In genomic region chr14:60349663-60350365, GRCh38 we compare ENCODE assay signal across 9 cellular contexts.
DNase-seq lines count a peak whose midpoint lies in the region; ATAC-seq and TF ChIP-seq lines count a peak whose summit lies in the region.
"Had no signal": no experiment of that assay in that cellular context is flagged by ENCODE, and none has a peak within 500 bp of the region (broad histone marks: within the 10 kb centered on the region; RNA-seq: fewer than 3 reads in every experiment).

No MANE protein-coding gene starts in this region.

- WGBS in IMR-90 (ENCODE audit: extremely low coverage in 2 of 2, insufficient read length in 1 of 2), 2 experiments: no CpG with 5 or more reads among the region's 8 CpGs

- in situ Hi-C loops in IMR-90 (cut with MboI; ENCODE audit: low sequenced_read_pairs): loop anchor here (5.0 to 25.0 kb wide), 3 partner anchors 217 to 935 kb away; partner anchors contain the start of gene TMEM30B

- CTCF ChIA-PET in Calu3 (lab: Charles Lee) (interaction anchor here (0.9 to 1.2 kb wide), 8 partner anchors 18 to 220 kb away, joined by 3 to 13 read pairs (median 4); no protein-coding TSS in a partner anchor), IMR-90 (lab: Yijun Ruan, JAX) (interaction anchor here (0.7 to 2.9 kb wide), 11 partner anchors 9 to 1552 kb away, joined by 3 to 15 read pairs (median 5); no protein-coding TSS in a partner anchor)

- DNase-seq in Calu3 (peak; percentile 31), IMR-90 (peak; percentile 56), OCI-M1 (lab: John Stamatoyannopoulos, UW) (peak; percentile 67), dermis microvascular lymphatic vessel endothelial cell (ENCODE audit: low read depth in 2 of 2) (peak; percentile 30 to 59), lung microvascular endothelial cell (ENCODE audit: low read depth in 2 of 2) (peak; percentile 56 to 72), vagina (ENCODE audit: extremely low spot score in 2 of 2) (no peak)
- DNase-seq in activated T-helper 2 cell treated with anti-CD3 and anti-CD28 coated beads, Interferon-gamma antibody, Interleukin-2, Interleukin-4, amounts not matched to agents 10 μg/mL and 5 μg/mL and 100 μg/mL, durations not matched to agents 14 hours and 24 hours and 36 hours (ENCODE audit: low spot score): no peak
- DNase-seq: activated B cell treated with CpG ODN at 0.5 μM for 24 hours had no signal

- no peak overlapping the region for H3K14ac ChIP-seq in IMR-90 (replicated peaks; ENCODE audit: low read depth, low read length)

- no peak overlapping the region for H2BK15ac ChIP-seq in IMR-90 (ENCODE audit: low read depth, low read length)

- no peak overlapping the region for H3K18ac ChIP-seq in IMR-90 (ENCODE audit: low read depth, low read length)

- no peak overlapping the region for H4K8ac ChIP-seq in IMR-90 (ENCODE audit: low read depth in 2 of 2, low read length in 2 of 2)

- H3K4me3 ChIP-seq in IMR-90 (ENCODE audit: insufficient read depth, low read depth, low read length) (no peak overlapping the region), vagina (no peak overlapping the region)

- no peak overlapping the region for H3K4me3 Mint-ChIP-seq in Calu3 (ENCODE audit: low read depth, unreplicated experiment)
- no peak overlapping the region for H3K4me3 Mint-ChIP-seq in activated T-helper 2 cell treated with anti-CD3 and anti-CD28 coated beads, Interferon-gamma antibody, Interleukin-2, Interleukin-4, amounts not matched to agents 10 μg/mL and 5 μg/mL and 100 μg/mL, durations not matched to agents 14 hours and 24 hours and 36 hours (ENCODE audit: low read depth)
- H3K4me3 Mint-ChIP-seq: activated B cell treated with CpG ODN at 0.5 μM for 24 hours had no signal

- H3K27me3 ChIP-seq in IMR-90 (ENCODE audit: control insufficient read depth, insufficient read depth, low read length): peaks cover 15% of the 10 kb centered on the region
- H3K27me3 ChIP-seq in vagina: no peaks in the 10 kb centered on the region

- no peak for TF ChIP-seq POLR2A in IMR-90 (IDR thresholded peaks at IDR 0.05; ENCODE audit: low read depth, low read length)
- no peak for TF ChIP-seq POLR2A in vagina (IDR thresholded peaks at IDR 0.05)

- H3K9me3 ChIP-seq in IMR-90 (ENCODE audit: control insufficient read depth, insufficient read depth, low read length) (no peaks in the 10 kb centered on the region), vagina (no peaks in the 10 kb centered on the region)

- BruUV-seq in Calu3 (replicated peaks; lab: Mats Ljungman, UMichigan) (no TSS peak), IMR-90 (replicated peaks; lab: Mats Ljungman, UMichigan) (no TSS peak)

- no peaks in the 10 kb centered on the region for H4K20me1 ChIP-seq in IMR-90 (ENCODE audit: insufficient read depth, low read length)

- intact Hi-C loops in Calu3 (cut with micrococcal nuclease; ENCODE audit: unreplicated experiment) (loop anchor here (1.0 to 10.0 kb wide), 3 partner anchors 138 to 905 kb away; no protein-coding TSS in a partner anchor), IMR-90 (cut with micrococcal nuclease) (loop anchor here (1.0 to 5.0 kb wide), 4 partner anchors 137 to 936 kb away; partner anchors contain the start of gene C14orf39), vagina (cut with DNase I) (loop anchor here (10.0 kb wide), 1 partner anchor 205 kb away; no protein-coding TSS in a partner anchor)
- intact Hi-C loops in activated T-helper 2 cell treated with anti-CD3 and anti-CD28 coated beads, Interferon-gamma antibody, Interleukin-2, Interleukin-4, amounts not matched to agents 10 μg/mL and 5 μg/mL and 100 μg/mL, durations not matched to agents 14 hours and 24 hours and 36 hours (cut with micrococcal nuclease): loop anchor here (2.0 to 5.0 kb wide), 2 partner anchors 209 to 902 kb away; no protein-coding TSS in a partner anchor

- H3K36me3 Mint-ChIP-seq in Calu3 (ENCODE audit: insufficient read depth, unreplicated experiment): no peaks in the 10 kb centered on the region
- no peaks in the 10 kb centered on the region for H3K36me3 Mint-ChIP-seq in activated T-helper 2 cell treated with anti-CD3 and anti-CD28 coated beads, Interferon-gamma antibody, Interleukin-2, Interleukin-4, amounts not matched to agents 10 μg/mL and 5 μg/mL and 100 μg/mL, durations not matched to agents 14 hours and 24 hours and 36 hours (ENCODE audit: low read depth)

- no peak overlapping the region for H2BK120ac ChIP-seq in IMR-90 (ENCODE audit: low read depth, low read length)

- no peak overlapping the region for H3K27ac Mint-ChIP-seq in Calu3 (ENCODE audit: unreplicated experiment)
- no peak overlapping the region for H3K27ac Mint-ChIP-seq in activated T-helper 2 cell treated with anti-CD3 and anti-CD28 coated beads, Interferon-gamma antibody, Interleukin-2, Interleukin-4, amounts not matched to agents 10 μg/mL and 5 μg/mL and 100 μg/mL, durations not matched to agents 14 hours and 24 hours and 36 hours
- H3K27ac Mint-ChIP-seq: activated B cell treated with CpG ODN at 0.5 μM for 24 hours had no signal

- no peak overlapping the region for H2BK20ac ChIP-seq in IMR-90 (ENCODE audit: low read depth, low read length)

- H3K36me3 ChIP-seq in IMR-90 (ENCODE audit: control insufficient read depth, insufficient read depth, low read length) (no peaks in the 10 kb centered on the region), vagina (no peaks in the 10 kb centered on the region)

- no peak overlapping the region for H4K91ac ChIP-seq in IMR-90 (ENCODE audit: insufficient read depth, low read depth, low read length)

- no peak overlapping the region for H3K9ac ChIP-seq in IMR-90 (ENCODE audit: low read depth, low read length)

- TF ChIP-seq RAD21 in IMR-90 (IDR thresholded peaks at IDR 0.05; ENCODE audit: low read length): peak; percentile 52

- H3K79me1 ChIP-seq in IMR-90 (ENCODE audit: low read depth in 1 of 2, low read length in 2 of 2): no peaks in the 10 kb centered on the region

- no peak overlapping the region for H3K27ac ChIP-seq in IMR-90 (ENCODE audit: insufficient read depth, low read length)
- no peak overlapping the region for H3K27ac ChIP-seq in vagina

- H3K4me1 ChIP-seq in IMR-90 (ENCODE audit: control insufficient read depth, insufficient read depth, low read length) (no peaks in the 10 kb centered on the region), vagina (peaks cover 5% of the 10 kb centered on the region)

- no peak overlapping the region for H3K4ac ChIP-seq in IMR-90 (ENCODE audit: low read depth, low read length)

- TF ChIP-seq CTCF in Calu3 (IDR thresholded peaks at IDR 0.05; ENCODE audit: unreplicated experiment): peak; percentile 65
- peak; percentile 68 for TF ChIP-seq CTCF in IMR-90 (conservative IDR thresholded peaks at IDR 0.05; ENCODE audit: low read depth, low read length)
- TF ChIP-seq CTCF in vagina (IDR thresholded peaks at IDR 0.05): peak; percentile 36 to 56 (median 50)

- ATAC-seq in GM18909 (IDR thresholded peaks at IDR 0.05; ENCODE audit: poor library complexity, unreplicated experiment) (peak; percentile 46), IMR-90 (ENCODE audit: low read depth) (peak; percentile 96)

- H3K4me2 ChIP-seq in IMR-90 (ENCODE audit: low read depth, low read length): no peak overlapping the region; the same call in none of the 2 replicates

- H3K4me1 Mint-ChIP-seq in Calu3 (ENCODE audit: low read depth, unreplicated experiment): no peaks in the 10 kb centered on the region
- no peaks in the 10 kb centered on the region for H3K4me1 Mint-ChIP-seq in activated T-helper 2 cell treated with anti-CD3 and anti-CD28 coated beads, Interferon-gamma antibody, Interleukin-2, Interleukin-4, amounts not matched to agents 10 μg/mL and 5 μg/mL and 100 μg/mL, durations not matched to agents 14 hours and 24 hours and 36 hours (ENCODE audit: low read depth)

- no peak overlapping the region for H3K23ac ChIP-seq in IMR-90 (ENCODE audit: low read depth, low read length)

- POLR2A ChIA-PET in IMR-90 (lab: Charles Lee; ENCODE audit: unreplicated experiment): no interaction called here

- H3K9me1 ChIP-seq in IMR-90 (ENCODE audit: insufficient read depth, low read length): no peaks in the 10 kb centered on the region

- no peak overlapping the region for H3K56ac ChIP-seq in IMR-90 (ENCODE audit: extremely low read depth, insufficient read depth, low read length)

- no peak overlapping the region for H2AFZ ChIP-seq in IMR-90 (replicated peaks; ENCODE audit: low read length, poor library complexity)

- no peak overlapping the region for H2AK5ac ChIP-seq in IMR-90 (ENCODE audit: low read depth, low read length)

- no peak overlapping the region for H2BK5ac ChIP-seq in IMR-90 (ENCODE audit: low read depth, low read length, poor library complexity, severe bottlenecking)

- no peak overlapping the region for H4K5ac ChIP-seq in IMR-90 (ENCODE audit: low read depth, low read length)

- dilution Hi-C loops in IMR-90 (cut with HindIII; ENCODE audit: low sequenced_read_pairs, unreplicated experiment): no loop called here

- no peaks in the 10 kb centered on the region for H3K9me3 Mint-ChIP-seq in Calu3 (ENCODE audit: low read depth, unreplicated experiment)
- H3K9me3 Mint-ChIP-seq in activated T-helper 2 cell treated with anti-CD3 and anti-CD28 coated beads, Interferon-gamma antibody, Interleukin-2, Interleukin-4, amounts not matched to agents 10 μg/mL and 5 μg/mL and 100 μg/mL, durations not matched to agents 14 hours and 24 hours and 36 hours: no peaks in the 10 kb centered on the region
- H3K9me3 Mint-ChIP-seq: activated B cell treated with CpG ODN at 0.5 μM for 24 hours had no signal

- no peaks in the 10 kb centered on the region for H3K27me3 Mint-ChIP-seq in Calu3 (ENCODE audit: unreplicated experiment)
- H3K27me3 Mint-ChIP-seq in activated T-helper 2 cell treated with anti-CD3 and anti-CD28 coated beads, Interferon-gamma antibody, Interleukin-2, Interleukin-4, amounts not matched to agents 10 μg/mL and 5 μg/mL and 100 μg/mL, durations not matched to agents 14 hours and 24 hours and 36 hours (ENCODE audit: low read depth): peaks cover 23% of the 10 kb centered on the region

- H2AK9ac ChIP-seq in IMR-90 (replicated peaks; ENCODE audit: low read depth, low read length, poor library complexity): no peak overlapping the region

TF ChIP-seq in IMR-90, 13 proteins besides CTCF, POLR2A, EP300 and RAD21:
- TF ChIP-seq SMC3 (IDR thresholded peaks at IDR 0.05; ENCODE audit: low read depth, low read length) (peak; percentile 75), ELK1 (IDR thresholded peaks at IDR 0.05; ENCODE audit: borderline replicate concordance, low read depth, low read length) (no peak)
TF ChIP-seq in IMR-90: peak in this region for 1.

Comparison
In these comparisons a context has a peak if more than half of its experiments do, and no peak if none do; other contexts are left out.
1. DNase-seq: peak in Calu3 (single experiment), IMR-90 (single experiment), OCI-M1 (single experiment), dermis microvascular lymphatic vessel endothelial cell (2 of 2) and lung microvascular endothelial cell (2 of 2); none in vagina (0 of 2) and activated T-helper 2 cell treated with anti-CD3 and anti-CD28 coated beads, Interferon-gamma antibody, Interleukin-2, Interleukin-4, amounts not matched to agents 10 μg/mL and 5 μg/mL and 100 μg/mL, durations not matched to agents 14 hours and 24 hours and 36 hours (single experiment).
2. Peak in every context shown above with its lines, with median percentiles within 50 percentile points of each other: CTCF ChIP-seq.